In genomic region chr13:23888658-23889597, GRCh38 we compare ENCODE assay signal across 8 cellular contexts. TPM values are rescaled to one million over a fixed set of nuclear protein-coding genes. Genes with fewer than 3 reads are reported as not detected.
DNase-seq lines count a peak whose midpoint lies in the region; ATAC-seq and FAIRE-seq lines count a peak whose summit lies in the region.

Gene MIPEP, minus strand, starts transcription at chr13:23889400. Its CDS starts 80 bp downstream, at chr13:23889320.

- peak; percentile 45 to 96 (median 90) for DNase-seq in C1 segment of cervical spinal cord (lab: John Stamatoyannopoulos, UW)
- peak; percentile 88 for DNase-seq in GM19239 (ENCODE audit: insufficient read length, low spot score)
- peak; percentile 97 to 99 for DNase-seq in NCI-H526 (lab: John Stamatoyannopoulos, UW)
- DNase-seq in activated CD4-positive, alpha-beta T cell treated with anti-CD3 and anti-CD28 coated beads, Interleukin-2, amount 50 U/mL, for 1 hour, result peak; percentile 81
- peak; percentile 88 for DNase-seq in dedifferentiated amniotic fluid mesenchymal stem cell (ENCODE audit: extremely low spot score)
- DNase-seq in left lobe of liver (ENCODE audit: low spot score), result peak; percentile 95
- peak; percentile 89 for DNase-seq in stimulated activated CD4-positive, alpha-beta T cell treated with anti-CD3 and anti-CD28 coated beads, Interleukin-2, amount 100 ng/mL, for 4 hours (ENCODE audit: low read depth)

- FAIRE-seq in GM19239 (lab: Jason Lieb, UNC), result peak; percentile 89

- ATAC-seq in HG03457 (IDR thresholded peaks at IDR 0.05; ENCODE audit: unreplicated experiment) (peak; percentile 97), left lobe of liver (peak; percentile 96)

RNA-seq across cellular contexts. Expression of gene MIPEP, which starts in this region (rescaled TPM):
- total RNA-seq in left lobe of liver, result 12.0 TPM

Comparison
In these comparisons a context has a peak if more than half of its experiments do, and no peak if none do; other contexts are left out.
1. Peak in every context shown above with its lines: DNase-seq and ATAC-seq.